24 cellular contexts compared by ENCODE assay signal in genomic region chr3:158747417-158747816, GRCh38. TPM values are rescaled to one million over a fixed set of nuclear protein-coding genes. Genes with fewer than 3 reads are reported as not detected.
DNase-seq lines count a peak whose midpoint lies in the region; ATAC-seq and TF ChIP-seq lines count a peak whose summit lies in the region.
"Had no signal": no experiment of that assay in that cellular context is flagged by ENCODE, and none has a peak within 500 bp of the region (broad histone marks: within the 10 kb centered on the region; RNA-seq: fewer than 3 reads in every experiment).

No MANE protein-coding gene starts in this region.

- no peak overlapping the region for H3K27ac Mint-ChIP-seq in activated CD4-positive, alpha-beta memory T cell treated with anti-CD3 and anti-CD28 coated beads, Interleukin-2, amount 10 ng/mL, durations not matched to agents 7 days and 5 days
- H3K27ac Mint-ChIP-seq: activated naive CD8-positive, alpha-beta T cell treated with anti-CD3 and anti-CD28 coated beads for 36 hours; CD4-positive, CD25-positive, alpha-beta regulatory T cell; endodermal cell; GM23338; progenitor cell of endocrine pancreas; stimulated activated effector memory CD8-positive, alpha-beta T cell treated with anti-CD3 and anti-CD28 coated beads, Interleukin-12 subunit alpha, Interleukin-12 subunit beta, amount 100 ng/mL, for 72 hours had no signal

- H3K27ac ChIP-seq in BLaER1 (no peak overlapping the region), HL-60 (replicated peaks) (peak overlapping the region; percentile 44), epithelial cell of prostate (peak overlapping the region; percentile 27), gastrocnemius medialis (no peak overlapping the region)
- H3K27ac ChIP-seq: left ventricle myocardium inferior, suprapubic skin had no signal

- H4K20me1 ChIP-seq in BLaER1 = no peaks in the 10 kb centered on the region

- peaks cover 7% of the 10 kb centered on the region for H3K4me1 Mint-ChIP-seq in activated CD4-positive, alpha-beta memory T cell treated with anti-CD3 and anti-CD28 coated beads, Interleukin-2, amount 10 ng/mL, durations not matched to agents 7 days and 5 days
- H3K4me1 Mint-ChIP-seq: endodermal cell, GM23338 had no signal

- no peaks in the 10 kb centered on the region for H3K27me3 Mint-ChIP-seq in activated CD4-positive, alpha-beta memory T cell treated with anti-CD3 and anti-CD28 coated beads, Interleukin-2, amount 10 ng/mL, durations not matched to agents 7 days and 5 days
- H3K27me3 Mint-ChIP-seq: activated naive CD8-positive, alpha-beta T cell treated with anti-CD3 and anti-CD28 coated beads for 36 hours; CD4-positive, CD25-positive, alpha-beta regulatory T cell; progenitor cell of endocrine pancreas had no signal

- DNase-seq in HL-60 (ENCODE audit: low read depth in 1 of 2, low spot score in 1 of 2) (no peak), epithelial cell of prostate (ENCODE audit: low read depth, low spot score) (no peak), gastrocnemius medialis (no peak), HUDEP-2 (lab: John Stamatoyannopoulos, UW; ENCODE audit: unreplicated experiment in 76 of 76) (no peak)
- no peak for DNase-seq in activated CD4-positive, alpha-beta memory T cell treated with anti-CD3 and anti-CD28 coated beads, Interleukin-2, amount 10 ng/mL, durations not matched to agents 7 days and 5 days
- DNase-seq: activated naive CD8-positive, alpha-beta T cell treated with anti-CD3 and anti-CD28 coated beads for 36 hours; CD4-positive, CD25-positive, alpha-beta regulatory T cell; DMS79; endodermal cell; heart left ventricle; left ventricle myocardium inferior; mucosa of descending colon; NCI-H1436 treated with DMSO at 0.1 percent for 48 hours; NCI-H2171; NCI-H526 treated with DMSO at 0.1 percent for 48 hours had no signal

- H3K4me3 Mint-ChIP-seq in activated CD4-positive, alpha-beta memory T cell treated with anti-CD3 and anti-CD28 coated beads, Interleukin-2, amount 10 ng/mL, durations not matched to agents 7 days and 5 days = no peak overlapping the region
- H3K4me3 Mint-ChIP-seq: activated naive CD8-positive, alpha-beta T cell treated with anti-CD3 and anti-CD28 coated beads for 36 hours; CD4-positive, CD25-positive, alpha-beta regulatory T cell; endodermal cell; GM23338; stimulated activated effector memory CD8-positive, alpha-beta T cell treated with anti-CD3 and anti-CD28 coated beads, Interleukin-12 subunit alpha, Interleukin-12 subunit beta, amount 100 ng/mL, for 72 hours had no signal

- H3K9me3 ChIP-seq in BLaER1 (no peaks in the 10 kb centered on the region), gastrocnemius medialis (no peaks in the 10 kb centered on the region)
- H3K9me3 ChIP-seq: heart left ventricle, left ventricle myocardium inferior, mucosa of descending colon, suprapubic skin had no signal

- H3K9me3 Mint-ChIP-seq in activated CD4-positive, alpha-beta memory T cell treated with anti-CD3 and anti-CD28 coated beads, Interleukin-2, amount 10 ng/mL, durations not matched to agents 7 days and 5 days = no peaks in the 10 kb centered on the region
- H3K9me3 Mint-ChIP-seq: activated naive CD8-positive, alpha-beta T cell treated with anti-CD3 and anti-CD28 coated beads for 36 hours; CD4-positive, CD25-positive, alpha-beta regulatory T cell; endodermal cell; GM23338; stimulated activated effector memory CD8-positive, alpha-beta T cell treated with anti-CD3 and anti-CD28 coated beads, Interleukin-12 subunit alpha, Interleukin-12 subunit beta, amount 100 ng/mL, for 72 hours had no signal

- no peak for TF ChIP-seq POLR2A in gastrocnemius medialis (IDR thresholded peaks at IDR 0.05)

- H3K4me1 ChIP-seq in BLaER1 (peaks cover 46% of the 10 kb centered on the region), gastrocnemius medialis (no peaks in the 10 kb centered on the region)
- H3K4me1 ChIP-seq: left ventricle myocardium inferior had no signal

- POLR2A ChIA-PET in activated CD4-positive, alpha-beta memory T cell treated with anti-CD3 and anti-CD28 coated beads, Interleukin-2, amount 10 ng/mL, durations not matched to agents 7 days and 5 days (lab: Charles Lee) = no interaction called here

- H3K36me3 ChIP-seq in BLaER1 (no peaks in the 10 kb centered on the region), gastrocnemius medialis (peaks cover 0 to 4% of the 10 kb centered on the region in 2 donors)
- H3K36me3 ChIP-seq: suprapubic skin had no signal

- H3K4me3 ChIP-seq in BLaER1 (no peak overlapping the region), HL-60 (replicated peaks; ENCODE audit: insufficient read depth, low read length) (no peak overlapping the region), gastrocnemius medialis (no peak overlapping the region)
- H3K4me3 ChIP-seq: GM23338, heart left ventricle, left ventricle myocardium inferior, mucosa of descending colon, suprapubic skin had no signal

- in situ Hi-C loops in gastrocnemius medialis (cut with MboI; ENCODE audit: low sequenced_read_pairs in 4 of 4) = no loop called here

- no peaks in the 10 kb centered on the region for H3K36me3 Mint-ChIP-seq in activated CD4-positive, alpha-beta memory T cell treated with anti-CD3 and anti-CD28 coated beads, Interleukin-2, amount 10 ng/mL, durations not matched to agents 7 days and 5 days (ENCODE audit: low read depth)
- H3K36me3 Mint-ChIP-seq: stimulated activated effector memory CD8-positive, alpha-beta T cell treated with anti-CD3 and anti-CD28 coated beads, Interleukin-12 subunit alpha, Interleukin-12 subunit beta, amount 100 ng/mL, for 72 hours had no signal

- peak; percentile 11 for ATAC-seq in GM21447 (IDR thresholded peaks at IDR 0.05; ENCODE audit: unreplicated experiment)
- no peak for ATAC-seq in HG03439 (IDR thresholded peaks at IDR 0.05; ENCODE audit: unreplicated experiment)
- no peak for ATAC-seq in gastrocnemius medialis
- ATAC-seq: heart left ventricle; mucosa of descending colon; Right ventricle myocardium inferior; stimulated activated effector memory CD8-positive, alpha-beta T cell treated with anti-CD3 and anti-CD28 coated beads, Interleukin-12 subunit alpha, Interleukin-12 subunit beta, amount 100 ng/mL, for 72 hours had no signal

- TF ChIP-seq CTCF in HL-60 (IDR thresholded peaks at IDR 0.05; ENCODE audit: insufficient read depth, low read length) (no peak), gastrocnemius medialis (IDR thresholded peaks at IDR 0.05 in 4 of 5, conservative IDR thresholded peaks at IDR 0.05 in 1 of 5) (no peak)

- H3K27me3 ChIP-seq in BLaER1 (no peaks in the 10 kb centered on the region), HL-60 (ENCODE audit: insufficient read depth, poor library complexity, severe bottlenecking) (no peaks in the 10 kb centered on the region), gastrocnemius medialis (no peaks in the 10 kb centered on the region)
- H3K27me3 ChIP-seq: heart left ventricle, suprapubic skin had no signal

- CTCF ChIA-PET in activated CD4-positive, alpha-beta memory T cell treated with anti-CD3 and anti-CD28 coated beads, Interleukin-2, amount 10 ng/mL, durations not matched to agents 7 days and 5 days (lab: Charles Lee) = no interaction called here

- H3K4me2 ChIP-seq in BLaER1 = peak overlapping the region; percentile 29
- H3K4me2 ChIP-seq: GM23338 had no signal

- H3K9ac ChIP-seq in BLaER1 = no peak overlapping the region

- intact Hi-C loops in gastrocnemius medialis (cut with DNase I; ENCODE audit: low total_unique reads) = no loop called here

RNA-seq across cellular contexts. Expression of gene RARRES1, which starts 15.2 kb away (rescaled TPM):
- 10 to 100 TPM in 1 of 4 donors, 1 to 10 TPM in 3; 1.4 to 27.6 (median 4.4) TPM for total RNA-seq in gastrocnemius medialis
- total RNA-seq in activated CD4-positive, alpha-beta memory T cell treated with anti-CD3 and anti-CD28 coated beads, Interleukin-2, amount 10 ng/mL, durations not matched to agents 7 days and 5 days = not detected
- total RNA-seq: activated naive CD8-positive, alpha-beta T cell treated with anti-CD3 and anti-CD28 coated beads for 36 hours; CD4-positive, CD25-positive, alpha-beta regulatory T cell; MCF 10A had no signal

RNA-seq across cellular contexts. Expression of gene MFSD1, which starts 54.4 kb away (rescaled TPM):
- 10 to 100 TPM; 18.6 to 33.5 (median 25.2) TPM for total RNA-seq in gastrocnemius medialis
- 10 to 100 TPM; 26.9 to 27.4 TPM for total RNA-seq in activated CD4-positive, alpha-beta memory T cell treated with anti-CD3 and anti-CD28 coated beads, Interleukin-2, amount 10 ng/mL, durations not matched to agents 7 days and 5 days

Comparison
In these comparisons a context has a peak if more than half of its experiments do, and no peak if none do; other contexts are left out.
1. H3K27ac ChIP-seq: peak in HL-60 (single experiment) and epithelial cell of prostate (single experiment); none in BLaER1 (single experiment) and gastrocnemius medialis (0 of 4).